Comparison of ENCODE assay signal across 2 cellular contexts in genomic region chr19:16345457-16345856, GRCh38.
TF ChIP-seq lines count a peak whose summit lies in the region.

No MANE protein-coding gene starts in this region.

TF ChIP-seq in liver, 16 proteins besides CTCF, POLR2A, EP300 and RAD21:
- peak in 1 of 2 donors; percentile 45 for TF ChIP-seq JUND (IDR thresholded peaks at IDR 0.05)
- TF ChIP-seq FOXA1 (IDR thresholded peaks at IDR 0.05) = no peak
- peak; percentile 43 to 67 for TF ChIP-seq RXRA (IDR thresholded peaks at IDR 0.05)
- TF ChIP-seq EGR1 (IDR thresholded peaks at IDR 0.05; ENCODE audit: low read depth in 2 of 2) = no peak
- peak; percentile 42 for TF ChIP-seq YY1 (IDR thresholded peaks at IDR 0.05)
- TF ChIP-seq HNF4G (IDR thresholded peaks at IDR 0.05) = peak; percentile 80
- TF ChIP-seq REST (IDR thresholded peaks at IDR 0.05) = no peak
- peak; percentile 45 for TF ChIP-seq NR2F2 (IDR thresholded peaks at IDR 0.05)
- TF ChIP-seq GABPA (IDR thresholded peaks at IDR 0.05 in 1 of 2, conservative IDR thresholded peaks at IDR 0.05 in 1 of 2) = no peak
- no peak for TF ChIP-seq FOXA2 (IDR thresholded peaks at IDR 0.05)
- peak; percentile 15 for TF ChIP-seq MAX (IDR thresholded peaks at IDR 0.05)
- no peak for TF ChIP-seq ZBTB33 (IDR thresholded peaks at IDR 0.05)
- TF ChIP-seq TAF1 (conservative IDR thresholded peaks at IDR 0.05) = no peak
- TF ChIP-seq HNF4A (conservative IDR thresholded peaks at IDR 0.05) = peak; percentile 98 to 99
- TF ChIP-seq SP1 (IDR thresholded peaks at IDR 0.05) = peak; percentile 52
- TF ChIP-seq ATF3 (IDR thresholded peaks at IDR 0.05) = no peak

TF ChIP-seq in HepG2, 621 proteins besides CTCF, POLR2A, EP300 and RAD21:
- TF ChIP-seq ZSCAN29 (CRISPR knock-in tag; conservative IDR thresholded peaks at IDR 0.05) (no peak), ZNF260 (CRISPR knock-in tag; IDR thresholded peaks at IDR 0.05; ENCODE audit: borderline replicate concordance, low read depth) (no peak), TAF1 (CRISPR knock-in tag; IDR thresholded peaks at IDR 0.05) (no peak), U2AF1 (optimal IDR thresholded peaks at IDR 0.05; ENCODE audit: low read depth, low read length) (no peak), ZNF652 (CRISPR knock-in tag; IDR thresholded peaks at IDR 0.05; ENCODE audit: borderline replicate concordance, low read depth) (no peak), ZNF446 (CRISPR knock-in tag; IDR thresholded peaks at IDR 0.05) (no peak), TRIM24 (CRISPR knock-in tag; IDR thresholded peaks at IDR 0.05) (no peak), ZNF687 (CRISPR knock-in tag; IDR thresholded peaks at IDR 0.05) (no peak), ZNF557 (CRISPR knock-in tag; IDR thresholded peaks at IDR 0.05) (no peak), ZNF577 (CRISPR knock-in tag; IDR thresholded peaks at IDR 0.05; ENCODE audit: borderline replicate concordance, low read depth) (no peak), CBX5 (CRISPR knock-in tag; IDR thresholded peaks at IDR 0.05; ENCODE audit: borderline replicate concordance) (no peak), ZNF615 (CRISPR knock-in tag; IDR thresholded peaks at IDR 0.05; ENCODE audit: borderline replicate concordance) (no peak), PAX8 (CRISPR knock-in tag; IDR thresholded peaks at IDR 0.05; ENCODE audit: borderline replicate concordance) (no peak)
